Comparison of ENCODE assay signal across 1 cellular context in the genomic region with DNA sequence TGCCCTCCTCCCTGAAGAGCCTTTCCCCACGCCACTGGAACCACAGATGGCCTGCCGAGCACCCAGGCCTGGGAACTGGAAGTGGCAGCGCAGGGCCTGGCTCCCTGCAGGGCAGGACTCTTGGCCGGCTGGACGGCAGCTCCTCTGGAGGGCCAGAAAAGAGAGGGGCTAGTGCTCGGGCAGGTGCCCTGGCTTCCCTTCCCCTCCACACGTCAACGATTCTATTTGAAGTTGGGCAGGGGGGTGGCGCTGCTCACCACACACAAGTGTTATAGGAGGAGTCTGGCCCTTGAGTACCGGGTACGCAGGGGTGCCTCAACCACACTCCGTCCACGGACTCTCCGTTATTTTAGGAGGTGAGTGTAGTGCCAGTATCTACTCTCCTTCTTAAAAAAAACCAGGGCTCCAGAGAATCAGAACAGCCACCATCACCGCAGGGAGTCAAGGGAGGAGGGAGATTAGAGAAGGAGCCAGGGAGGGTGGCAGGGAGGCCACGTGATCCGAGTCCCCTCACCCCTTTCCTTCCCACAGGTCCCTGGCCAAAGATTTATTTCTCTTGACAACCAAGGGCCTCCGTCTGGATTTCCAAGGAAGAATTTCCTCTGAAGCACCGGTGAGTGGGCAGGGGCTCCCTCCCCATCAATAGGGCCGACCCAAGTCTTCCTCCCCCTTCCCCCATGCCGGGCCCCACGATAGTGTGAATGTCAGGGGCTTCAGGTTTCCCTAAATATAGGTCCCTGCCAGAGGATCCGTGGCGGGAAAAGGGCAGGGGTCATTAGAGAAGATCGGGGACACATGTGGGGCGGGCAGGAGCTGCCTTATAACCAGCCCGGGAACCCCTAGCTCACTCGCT.
TF ChIP-seq lines count a peak whose summit lies in the region.

No MANE protein-coding gene starts in this region.

TF ChIP-seq in HepG2, 621 proteins besides CTCF, POLR2A, EP300 and RAD21 (continued from another document and continues in another):
- TF ChIP-seq, protein P1, sequence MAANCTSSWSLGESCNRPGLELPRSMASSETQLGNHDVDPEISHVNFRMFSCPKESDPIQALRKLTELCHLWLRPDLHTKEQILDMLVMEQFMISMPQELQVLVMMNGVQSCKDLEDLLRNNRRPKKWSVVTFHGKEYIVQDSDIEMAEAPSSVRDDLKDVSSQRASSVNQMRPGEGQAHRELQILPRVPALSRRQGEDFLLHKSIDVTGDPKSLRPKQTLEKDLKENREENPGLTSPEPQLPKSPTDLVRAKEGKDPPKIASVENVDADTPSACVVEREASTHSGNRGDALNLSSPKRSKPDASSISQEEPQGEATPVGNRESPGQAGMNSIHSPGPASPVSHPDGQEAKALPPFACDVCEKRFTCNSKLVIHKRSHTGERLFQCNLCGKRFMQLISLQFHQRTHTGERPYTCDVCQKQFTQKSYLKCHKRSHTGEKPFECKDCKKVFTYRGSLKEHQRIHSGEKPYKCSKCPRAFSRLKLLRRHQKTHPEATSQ (CRISPR knock-in tag; IDR thresholded peaks at IDR 0.05; ENCODE audit: borderline replicate concordance) = 0 out of 2 replicates have a peak, but pooled peaks have one; percentile 49
- TF ChIP-seq NAIF1 (CRISPR knock-in tag; IDR thresholded peaks at IDR 0.05; ENCODE audit: borderline replicate concordance) = peak; percentile 10; the same call in 1 of the 2 replicates
- TF ChIP-seq ZSCAN9 (CRISPR knock-in tag; IDR thresholded peaks at IDR 0.05; ENCODE audit: borderline replicate concordance) = peak; percentile 71
- TF ChIP-seq, protein P2, sequence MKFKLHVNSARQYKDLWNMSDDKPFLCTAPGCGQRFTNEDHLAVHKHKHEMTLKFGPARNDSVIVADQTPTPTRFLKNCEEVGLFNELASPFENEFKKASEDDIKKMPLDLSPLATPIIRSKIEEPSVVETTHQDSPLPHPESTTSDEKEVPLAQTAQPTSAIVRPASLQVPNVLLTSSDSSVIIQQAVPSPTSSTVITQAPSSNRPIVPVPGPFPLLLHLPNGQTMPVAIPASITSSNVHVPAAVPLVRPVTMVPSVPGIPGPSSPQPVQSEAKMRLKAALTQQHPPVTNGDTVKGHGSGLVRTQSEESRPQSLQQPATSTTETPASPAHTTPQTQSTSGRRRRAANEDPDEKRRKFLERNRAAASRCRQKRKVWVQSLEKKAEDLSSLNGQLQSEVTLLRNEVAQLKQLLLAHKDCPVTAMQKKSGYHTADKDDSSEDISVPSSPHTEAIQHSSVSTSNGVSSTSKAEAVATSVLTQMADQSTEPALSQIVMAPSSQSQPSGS (CRISPR knock-in tag; IDR thresholded peaks at IDR 0.05) = no peak
- TF ChIP-seq ZUFSP (CRISPR knock-in tag; IDR thresholded peaks at IDR 0.05; ENCODE audit: borderline replicate concordance) = no peak
- TF ChIP-seq ZNF256 (CRISPR knock-in tag; conservative IDR thresholded peaks at IDR 0.05) = no peak
- TF ChIP-seq ZNF33B (CRISPR knock-in tag; IDR thresholded peaks at IDR 0.05) = no peak
- TF ChIP-seq IRF2 (CRISPR knock-in tag; IDR thresholded peaks at IDR 0.05) = no peak; the same call in 1 of the 2 replicates
- peak; percentile 46; the same call in 1 of the 2 replicates for TF ChIP-seq ZNF558 (CRISPR knock-in tag; IDR thresholded peaks at IDR 0.05; ENCODE audit: borderline replicate concordance)
- no peak for TF ChIP-seq ARID3A (IDR thresholded peaks at IDR 0.05; ENCODE audit: low read depth, low read length)
- TF ChIP-seq ZNF510 (CRISPR knock-in tag; IDR thresholded peaks at IDR 0.05; ENCODE audit: low read depth) = 0 out of 2 replicates have a peak, but pooled peaks have one; percentile 25
- TF ChIP-seq KLF11 (CRISPR knock-in tag; IDR thresholded peaks at IDR 0.05) = 0 out of 2 replicates have a peak, but pooled peaks have one; percentile 43
- no peak; the same call in none of the 2 replicates for TF ChIP-seq ZNF589 (CRISPR knock-in tag; conservative IDR thresholded peaks at IDR 0.05)
- TF ChIP-seq TRIM24 (CRISPR knock-in tag; IDR thresholded peaks at IDR 0.05) = no peak
- no peak for TF ChIP-seq ZNF33A (CRISPR knock-in tag; IDR thresholded peaks at IDR 0.05; ENCODE audit: borderline replicate concordance)
- peak; percentile 98 for TF ChIP-seq ZNF263 (CRISPR knock-in tag; IDR thresholded peaks at IDR 0.05)
- peak; percentile 92 for TF ChIP-seq HNRNPL (IDR thresholded peaks at IDR 0.05; ENCODE audit: low read depth, low read length)
- TF ChIP-seq KDM6A (CRISPR knock-in tag; IDR thresholded peaks at IDR 0.05; ENCODE audit: low read depth) = 0 out of 2 replicates have a peak, but pooled peaks have one; percentile 19
- no peak for TF ChIP-seq ZNF180 (CRISPR knock-in tag; IDR thresholded peaks at IDR 0.05; ENCODE audit: borderline replicate concordance, low read depth)
- no peak for TF ChIP-seq ZNF841 (CRISPR knock-in tag; IDR thresholded peaks at IDR 0.05; ENCODE audit: borderline replicate concordance)
- TF ChIP-seq EHMT2 (IDR thresholded peaks at IDR 0.05; ENCODE audit: borderline replicate concordance, low read depth, low read length) = no peak
- TF ChIP-seq ZNF354B (CRISPR knock-in tag; IDR thresholded peaks at IDR 0.05) = peak; percentile 36; the same call in 1 of the 2 replicates
- peak; percentile 51; the same call in 1 of the 2 replicates for TF ChIP-seq ETV5 (CRISPR knock-in tag; IDR thresholded peaks at IDR 0.05; ENCODE audit: borderline replicate concordance)
- TF ChIP-seq, protein P3, sequence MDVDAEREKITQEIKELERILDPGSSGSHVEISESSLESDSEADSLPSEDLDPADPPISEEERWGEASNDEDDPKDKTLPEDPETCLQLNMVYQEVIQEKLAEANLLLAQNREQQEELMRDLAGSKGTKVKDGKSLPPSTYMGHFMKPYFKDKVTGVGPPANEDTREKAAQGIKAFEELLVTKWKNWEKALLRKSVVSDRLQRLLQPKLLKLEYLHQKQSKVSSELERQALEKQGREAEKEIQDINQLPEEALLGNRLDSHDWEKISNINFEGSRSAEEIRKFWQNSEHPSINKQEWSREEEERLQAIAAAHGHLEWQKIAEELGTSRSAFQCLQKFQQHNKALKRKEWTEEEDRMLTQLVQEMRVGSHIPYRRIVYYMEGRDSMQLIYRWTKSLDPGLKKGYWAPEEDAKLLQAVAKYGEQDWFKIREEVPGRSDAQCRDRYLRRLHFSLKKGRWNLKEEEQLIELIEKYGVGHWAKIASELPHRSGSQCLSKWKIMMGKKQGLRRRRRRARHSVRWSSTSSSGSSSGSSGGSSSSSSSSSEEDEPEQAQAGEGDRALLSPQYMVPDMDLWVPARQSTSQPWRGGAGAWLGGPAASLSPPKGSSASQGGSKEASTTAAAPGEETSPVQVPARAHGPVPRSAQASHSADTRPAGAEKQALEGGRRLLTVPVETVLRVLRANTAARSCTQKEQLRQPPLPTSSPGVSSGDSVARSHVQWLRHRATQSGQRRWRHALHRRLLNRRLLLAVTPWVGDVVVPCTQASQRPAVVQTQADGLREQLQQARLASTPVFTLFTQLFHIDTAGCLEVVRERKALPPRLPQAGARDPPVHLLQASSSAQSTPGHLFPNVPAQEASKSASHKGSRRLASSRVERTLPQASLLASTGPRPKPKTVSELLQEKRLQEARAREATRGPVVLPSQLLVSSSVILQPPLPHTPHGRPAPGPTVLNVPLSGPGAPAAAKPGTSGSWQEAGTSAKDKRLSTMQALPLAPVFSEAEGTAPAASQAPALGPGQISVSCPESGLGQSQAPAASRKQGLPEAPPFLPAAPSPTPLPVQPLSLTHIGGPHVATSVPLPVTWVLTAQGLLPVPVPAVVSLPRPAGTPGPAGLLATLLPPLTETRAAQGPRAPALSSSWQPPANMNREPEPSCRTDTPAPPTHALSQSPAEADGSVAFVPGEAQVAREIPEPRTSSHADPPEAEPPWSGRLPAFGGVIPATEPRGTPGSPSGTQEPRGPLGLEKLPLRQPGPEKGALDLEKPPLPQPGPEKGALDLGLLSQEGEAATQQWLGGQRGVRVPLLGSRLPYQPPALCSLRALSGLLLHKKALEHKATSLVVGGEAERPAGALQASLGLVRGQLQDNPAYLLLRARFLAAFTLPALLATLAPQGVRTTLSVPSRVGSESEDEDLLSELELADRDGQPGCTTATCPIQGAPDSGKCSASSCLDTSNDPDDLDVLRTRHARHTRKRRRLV (CRISPR knock-in tag; IDR thresholded peaks at IDR 0.05) = peak; percentile 69; the same call in 1 of the 2 replicates
- no peak for TF ChIP-seq CENPX (CRISPR knock-in tag; IDR thresholded peaks at IDR 0.05)
- peak; percentile 38 for TF ChIP-seq JARID2 (CRISPR knock-in tag; IDR thresholded peaks at IDR 0.05; ENCODE audit: insufficient replicate concordance)
- TF ChIP-seq GATAD2A (CRISPR knock-in tag; IDR thresholded peaks at IDR 0.05) = peak; percentile 58
- TF ChIP-seq NFKB2 (CRISPR knock-in tag; IDR thresholded peaks at IDR 0.05; ENCODE audit: borderline replicate concordance) = peak; percentile 76; the same call in 1 of the 2 replicates
- no peak for TF ChIP-seq BCL6 (CRISPR knock-in tag; IDR thresholded peaks at IDR 0.05)
- TF ChIP-seq, protein P4, sequence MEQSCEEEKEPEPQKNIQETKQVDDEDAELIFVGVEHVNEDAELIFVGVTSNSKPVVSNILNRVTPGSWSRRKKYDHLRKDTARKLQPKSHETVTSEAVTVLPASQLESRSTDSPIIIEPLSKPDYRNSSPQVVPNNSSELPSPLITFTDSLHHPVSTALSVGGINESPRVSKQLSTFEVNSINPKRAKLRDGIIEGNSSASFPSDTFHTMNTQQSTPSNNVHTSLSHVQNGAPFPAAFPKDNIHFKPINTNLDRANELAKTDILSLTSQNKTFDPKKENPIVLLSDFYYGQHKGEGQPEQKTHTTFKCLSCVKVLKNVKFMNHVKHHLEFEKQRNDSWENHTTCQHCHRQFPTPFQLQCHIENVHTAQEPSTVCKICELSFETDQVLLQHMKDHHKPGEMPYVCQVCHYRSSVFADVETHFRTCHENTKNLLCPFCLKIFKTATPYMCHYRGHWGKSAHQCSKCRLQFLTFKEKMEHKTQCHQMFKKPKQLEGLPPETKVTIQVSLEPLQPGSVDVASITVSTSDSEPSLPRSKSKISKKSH (CRISPR knock-in tag; IDR thresholded peaks at IDR 0.05; ENCODE audit: borderline replicate concordance) = peak; percentile 85; the same call in 1 of the 2 replicates
- TF ChIP-seq MATR3 (CRISPR knock-in tag; IDR thresholded peaks at IDR 0.05) = no peak
- TF ChIP-seq ASH2L (IDR thresholded peaks at IDR 0.05; ENCODE audit: insufficient read length, low read depth, low read length) = no peak
- no peak for TF ChIP-seq NRL (CRISPR knock-in tag; IDR thresholded peaks at IDR 0.05; ENCODE audit: borderline replicate concordance)
- no peak for TF ChIP-seq TCF7L2 (IDR thresholded peaks at IDR 0.05; ENCODE audit: low read depth, low read length)
- TF ChIP-seq, protein P5, sequence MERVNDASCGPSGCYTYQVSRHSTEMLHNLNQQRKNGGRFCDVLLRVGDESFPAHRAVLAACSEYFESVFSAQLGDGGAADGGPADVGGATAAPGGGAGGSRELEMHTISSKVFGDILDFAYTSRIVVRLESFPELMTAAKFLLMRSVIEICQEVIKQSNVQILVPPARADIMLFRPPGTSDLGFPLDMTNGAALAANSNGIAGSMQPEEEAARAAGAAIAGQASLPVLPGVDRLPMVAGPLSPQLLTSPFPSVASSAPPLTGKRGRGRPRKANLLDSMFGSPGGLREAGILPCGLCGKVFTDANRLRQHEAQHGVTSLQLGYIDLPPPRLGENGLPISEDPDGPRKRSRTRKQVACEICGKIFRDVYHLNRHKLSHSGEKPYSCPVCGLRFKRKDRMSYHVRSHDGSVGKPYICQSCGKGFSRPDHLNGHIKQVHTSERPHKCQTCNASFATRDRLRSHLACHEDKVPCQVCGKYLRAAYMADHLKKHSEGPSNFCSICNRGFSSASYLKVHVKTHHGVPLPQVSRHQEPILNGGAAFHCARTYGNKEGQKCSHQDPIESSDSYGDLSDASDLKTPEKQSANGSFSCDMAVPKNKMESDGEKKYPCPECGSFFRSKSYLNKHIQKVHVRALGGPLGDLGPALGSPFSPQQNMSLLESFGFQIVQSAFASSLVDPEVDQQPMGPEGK (CRISPR knock-in tag; IDR thresholded peaks at IDR 0.05) = peak; percentile 87
- TF ChIP-seq WIZ (CRISPR knock-in tag; IDR thresholded peaks at IDR 0.05) = no peak
- TF ChIP-seq PHF5A (CRISPR knock-in tag; IDR thresholded peaks at IDR 0.05; ENCODE audit: low read depth, unreplicated experiment) = no peak
- TF ChIP-seq ZNF878 (CRISPR knock-in tag; IDR thresholded peaks at IDR 0.05) = peak; percentile 81
- peak; percentile 85; the same call in 1 of the 2 replicates for TF ChIP-seq MIER3 (CRISPR knock-in tag; IDR thresholded peaks at IDR 0.05; ENCODE audit: borderline replicate concordance)
- TF ChIP-seq ARNTL (CRISPR knock-in tag; IDR thresholded peaks at IDR 0.05) = peak; percentile 77
- no peak for TF ChIP-seq ATAD3A (CRISPR knock-in tag; IDR thresholded peaks at IDR 0.05)
- peak in 1 of 2 experiments; percentile 53; a peak in 1 of 4 replicates for TF ChIP-seq KLF16 (CRISPR knock-in tag; IDR thresholded peaks at IDR 0.05)
- TF ChIP-seq ARHGAP35 (CRISPR knock-in tag; IDR thresholded peaks at IDR 0.05; ENCODE audit: borderline replicate concordance) = 0 out of 2 replicates have a peak, but pooled peaks have one; percentile 86
- no peak for TF ChIP-seq NR2F6 (IDR thresholded peaks at IDR 0.05)
- peak; percentile 19; the same call in 1 of the 2 replicates for TF ChIP-seq NR2F6 (CRISPR knock-in tag; IDR thresholded peaks at IDR 0.05)
- no peak for TF ChIP-seq ATF4 (CRISPR knock-in tag; IDR thresholded peaks at IDR 0.05)
